Comparison of ENCODE assay signal across 24 cellular contexts in the genomic region with DNA sequence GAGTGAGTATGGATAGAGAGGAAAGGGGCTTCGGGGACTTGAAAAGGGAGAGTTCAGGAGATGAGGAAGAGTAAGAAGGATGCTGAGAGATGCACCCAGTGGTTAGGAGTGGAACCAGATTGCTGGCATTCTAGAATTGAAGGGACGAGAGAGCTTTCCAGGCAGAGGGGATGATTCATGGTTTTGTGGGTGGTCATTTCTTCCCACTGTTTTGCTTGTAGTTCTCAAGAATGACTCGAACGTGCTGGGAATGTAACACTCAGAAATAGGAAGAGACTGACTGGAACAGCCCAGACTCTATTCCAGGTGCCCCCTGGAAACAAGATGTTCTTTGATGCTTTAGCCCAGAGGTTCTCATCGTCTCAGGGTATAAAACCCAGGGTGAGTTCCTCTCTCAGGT.
A peak's percentile ranks its signal among the peaks of the same experiment; 100 is the strongest.
DNase-seq lines count a peak whose midpoint lies in the region; ATAC-seq, FAIRE-seq and TF ChIP-seq lines count a peak whose summit lies in the region.
"Had no signal": no experiment of that assay in that cellular context is flagged by ENCODE, and none has a peak within 500 bp of the region (broad histone marks: within the 10 kb centered on the region; RNA-seq: fewer than 3 reads in every experiment).

No MANE protein-coding gene starts in this region.

- no peaks in the 10 kb centered on the region for H4K20me1 ChIP-seq in hepatocyte (ENCODE audit: insufficient read depth, poor library complexity, severe bottlenecking)

- H3K4me1 ChIP-seq in RWPE2 (ENCODE audit: insufficient read depth, poor library complexity, severe bottlenecking), result peaks cover 1% of the 10 kb centered on the region
- H3K4me1 ChIP-seq in hepatocyte (ENCODE audit: insufficient read depth), result no peaks in the 10 kb centered on the region

- H3K9me2 ChIP-seq in hepatocyte (replicated peaks; ENCODE audit: insufficient read depth), result no peaks in the 10 kb centered on the region

- H3K9me3 ChIP-seq in RWPE2 (ENCODE audit: severe bottlenecking) (no peaks in the 10 kb centered on the region), hepatocyte (ENCODE audit: low read depth) (no peaks in the 10 kb centered on the region)
- H3K9me3 ChIP-seq: BE2C had no signal

- H3K79me2 ChIP-seq in hepatocyte, result no peaks in the 10 kb centered on the region

- TF ChIP-seq CTCF in RWPE2 (IDR thresholded peaks at IDR 0.05; ENCODE audit: poor library complexity, severe bottlenecking) (no peak), hepatocyte (IDR thresholded peaks at IDR 0.05; ENCODE audit: poor library complexity) (no peak)

- H3K36me3 ChIP-seq in RWPE2 (ENCODE audit: low read depth) (no peaks in the 10 kb centered on the region), hepatocyte (replicated peaks; ENCODE audit: insufficient read depth, low read depth) (no peaks in the 10 kb centered on the region)
- H3K36me3 ChIP-seq: BE2C had no signal

- ATAC-seq in RWPE2 (ENCODE audit: low read depth) (peak; percentile 51; the same call in 2 of the 3 replicates), HG03378 (IDR thresholded peaks at IDR 0.05; ENCODE audit: unreplicated experiment) (no peak)

- no peak for DNase-seq in RWPE2 (ENCODE audit: low spot score)
- peak; percentile 35 for DNase-seq in inferior parietal cortex (ENCODE audit: extremely low spot score)
- peak; percentile 22 for DNase-seq in middle frontal gyrus (ENCODE audit: extremely low spot score, low spot score)
- peak; percentile 29 for DNase-seq in urothelium cell line (ENCODE audit: low spot score)
- no peak for DNase-seq in activated naive CD4-positive, alpha-beta T cell treated with Interleukin-2 at 50 U/mL for 16 hours
- no peak for DNase-seq in amniotic stem cell (lab: John Stamatoyannopoulos, UW)
- no peak for DNase-seq in hepatocyte (ENCODE audit: low spot score)
- DNase-seq: ACHN; BE2C; C1 segment of cervical spinal cord; CD4-positive, CD25-positive, alpha-beta regulatory T cell; CD8-positive, alpha-beta memory T cell; COR-L47; DMS 273 treated with DMSO at 0.1 percent for 48 hours; DMS53; DND-41; GM23248; HCEC 1CT had no signal

- H3K4me3 ChIP-seq in RWPE2 (ENCODE audit: severe bottlenecking), result no peak overlapping the region
- no peak overlapping the region for H3K4me3 ChIP-seq in hepatocyte
- H3K4me3 ChIP-seq: GM23248 had no signal

- H3K27ac ChIP-seq in RWPE2 (ENCODE audit: poor library complexity, severe bottlenecking) (no peak overlapping the region), hepatocyte (no peak overlapping the region)
- H3K27ac ChIP-seq: GM23248 had no signal

- no peak for FAIRE-seq in urothelium cell line (lab: Jason Lieb, UNC)
- FAIRE-seq: A204.1, G401.6, GM12891, GM19239, H54 had no signal

- no peak overlapping the region for H3K4me2 ChIP-seq in hepatocyte

- 69% methylated on average over 5 of the region's 5 CpGs for WGBS in hepatocyte (ENCODE audit: low lambda C conversion rate, missing lambda C conversion rate)

- no peak overlapping the region for H2AFZ ChIP-seq in hepatocyte
- H2AFZ ChIP-seq: GM23248 had no signal

- H3K27me3 ChIP-seq in RWPE2 (ENCODE audit: insufficient read depth, poor library complexity, severe bottlenecking) (peaks cover 4% of the 10 kb centered on the region), hepatocyte (no peaks in the 10 kb centered on the region)
- H3K27me3 ChIP-seq: BE2C had no signal

Comparison
In these comparisons a context has a peak if more than half of its experiments do, and no peak if none do; other contexts are left out.
1. DNase-seq: peak in inferior parietal cortex (single experiment), middle frontal gyrus (single experiment) and urothelium cell line (single experiment); none in RWPE2 (single experiment), activated naive CD4-positive, alpha-beta T cell treated with Interleukin-2 at 50 U/mL for 16 hours (single experiment), amniotic stem cell (single experiment) and hepatocyte (single experiment).